21 cellular contexts compared by ENCODE assay signal in genomic region chr9:133883356-133883755, GRCh38.
DNase-seq lines count a peak whose midpoint lies in the region; ATAC-seq, FAIRE-seq and TF ChIP-seq lines count a peak whose summit lies in the region.
"Had no signal": no experiment of that assay in that cellular context is flagged by ENCODE, and none has a peak within 500 bp of the region (broad histone marks: within the 10 kb centered on the region; RNA-seq: fewer than 3 reads in every experiment).

No MANE protein-coding gene starts in this region.

- intact Hi-C loops in Caco-2 (cut with micrococcal nuclease; ENCODE audit: unreplicated experiment) = no loop called here

- no peaks in the 10 kb centered on the region for H3K9me3 Mint-ChIP-seq in Caco-2 (ENCODE audit: unreplicated experiment)
- H3K9me3 Mint-ChIP-seq in progenitor cell of endocrine pancreas (ENCODE audit: low read depth) = no peaks in the 10 kb centered on the region
- H3K9me3 Mint-ChIP-seq: activated CD4-positive, alpha-beta memory T cell treated with anti-CD3 and anti-CD28 coated beads, Interleukin-2, amount 10 ng/mL, durations not matched to agents 7 days and 5 days; nephron had no signal

- H3K27ac Mint-ChIP-seq in Caco-2 (ENCODE audit: unreplicated experiment) = no peak overlapping the region
- peak overlapping the region; percentile 82 for H3K27ac Mint-ChIP-seq in progenitor cell of endocrine pancreas
- H3K27ac Mint-ChIP-seq: activated CD4-positive, alpha-beta memory T cell treated with anti-CD3 and anti-CD28 coated beads, Interleukin-2, amount 10 ng/mL, durations not matched to agents 7 days and 5 days had no signal

- H3K27me3 ChIP-seq in Caco-2 (replicated peaks; ENCODE audit: control insufficient read depth, insufficient read depth, low read length) (no peaks in the 10 kb centered on the region), WERI-Rb-1 (ENCODE audit: insufficient read depth, low read depth, severe bottlenecking) (no peaks in the 10 kb centered on the region)
- H3K27me3 ChIP-seq: suprapubic skin had no signal

- no peaks in the 10 kb centered on the region for H3K9me3 ChIP-seq in Caco-2
- H3K9me3 ChIP-seq in WERI-Rb-1 (ENCODE audit: severe bottlenecking) = no peaks in the 10 kb centered on the region
- H3K9me3 ChIP-seq: suprapubic skin had no signal

- H3K4me1 ChIP-seq in Caco-2 = peaks cover 51% of the 10 kb centered on the region

- H3K36me3 ChIP-seq in Caco-2 (ENCODE audit: control insufficient read depth, insufficient read depth, low read length) (peaks cover 2% of the 10 kb centered on the region; the same call in 1 of the 2 replicates), WERI-Rb-1 (peaks cover 3% of the 10 kb centered on the region)
- H3K36me3 ChIP-seq: suprapubic skin had no signal

- H3K27me3 Mint-ChIP-seq in Caco-2 (ENCODE audit: insufficient read depth, unreplicated experiment) = no peaks in the 10 kb centered on the region
- H3K27me3 Mint-ChIP-seq in progenitor cell of endocrine pancreas = no peaks in the 10 kb centered on the region
- H3K27me3 Mint-ChIP-seq: activated CD4-positive, alpha-beta memory T cell treated with anti-CD3 and anti-CD28 coated beads, Interleukin-2, amount 10 ng/mL, durations not matched to agents 7 days and 5 days had no signal

- no TSS peak for BruUV-seq in Caco-2 (replicated peaks; lab: Mats Ljungman, UMichigan)

- H3K36me3 Mint-ChIP-seq in Caco-2 (ENCODE audit: insufficient read depth, unreplicated experiment) (peaks cover 20% of the 10 kb centered on the region), progenitor cell of endocrine pancreas (ENCODE audit: insufficient read depth) (no peaks in the 10 kb centered on the region)

- H3K4me3 Mint-ChIP-seq in Caco-2 (ENCODE audit: unreplicated experiment) (peak overlapping the region; percentile 4), progenitor cell of endocrine pancreas (ENCODE audit: low read depth) (no peak overlapping the region)
- H3K4me3 Mint-ChIP-seq: activated CD4-positive, alpha-beta memory T cell treated with anti-CD3 and anti-CD28 coated beads, Interleukin-2, amount 10 ng/mL, durations not matched to agents 7 days and 5 days; nephron had no signal

- no peak for TF ChIP-seq CTCF in Caco-2 (IDR thresholded peaks at IDR 0.05; ENCODE audit: insufficient read depth in 1 of 2, low read depth in 1 of 2, low read length in 1 of 2, severe bottlenecking in 1 of 2, unreplicated experiment in 1 of 2)
- TF ChIP-seq CTCF in WERI-Rb-1 (IDR thresholded peaks at IDR 0.05; ENCODE audit: low read depth, low read length) = no peak
- TF ChIP-seq CTCF in progenitor cell of endocrine pancreas (IDR thresholded peaks at IDR 0.05; ENCODE audit: unreplicated experiment) = no peak

- H3K27ac ChIP-seq in WERI-Rb-1 = peak overlapping the region; percentile 81
- H3K27ac ChIP-seq: suprapubic skin had no signal

- ATAC-seq in HG02763 (IDR thresholded peaks at IDR 0.05; ENCODE audit: unreplicated experiment) = no peak

- FAIRE-seq in GM19239 (lab: Jason Lieb, UNC) = no peak
- FAIRE-seq: kidney had no signal

- DNase-seq in Caco-2 = no peak
- no peak for DNase-seq in WERI-Rb-1
- peak; percentile 86 for DNase-seq in islet precursor cell
- no peak for DNase-seq in progenitor cell of endocrine pancreas (ENCODE audit: low spot score, unreplicated experiment)
- DNase-seq in GM19239 (ENCODE audit: insufficient read length, low spot score) = no peak
- no peak for DNase-seq in GM19238 (ENCODE audit: insufficient read length, low spot score)
- DNase-seq in cortex of kidney (lab: John Stamatoyannopoulos, UW) = no peak
- DNase-seq: activated CD4-positive, alpha-beta memory T cell treated with anti-CD3 and anti-CD28 coated beads, Interleukin-2, amount 10 ng/mL, durations not matched to agents 7 days and 5 days; activated CD4-positive, CD25-positive, alpha-beta regulatory T cell; activated naive CD4-positive, alpha-beta T cell treated with Interleukin-2 at 50 U/mL for 16 hours; activated T-cell treated with anti-CD3 and anti-CD28 coated beads, Interleukin-2, amount 50 U/mL, for 1 hour; kidney; midbrain; NCI-H1105; NCI-H2107; SIG-M5; stimulated activated CD4-positive, alpha-beta T cell treated with anti-CD3 and anti-CD28 coated beads, Interleukin-12 subunit alpha, Interleukin-12 subunit beta, amount 100 ng/mL, for 4 hours; T-helper 2 cell had no signal

- CTCF ChIA-PET in Caco-2 (lab: Charles Lee) = no interaction called here

- H3K4me3 ChIP-seq in Caco-2 (ENCODE audit: low read depth, low read length) (no peak overlapping the region), WERI-Rb-1 (ENCODE audit: low read depth, low read length) (no peak overlapping the region)
- H3K4me3 ChIP-seq: suprapubic skin had no signal

- POLR2A ChIA-PET in Caco-2 (lab: Charles Lee) = no interaction called here

- peaks cover 31% of the 10 kb centered on the region for H3K4me1 Mint-ChIP-seq in Caco-2 (ENCODE audit: low read depth, unreplicated experiment)
- H3K4me1 Mint-ChIP-seq in progenitor cell of endocrine pancreas (ENCODE audit: low read depth) = peaks cover 49% of the 10 kb centered on the region
- H3K4me1 Mint-ChIP-seq: activated CD4-positive, alpha-beta memory T cell treated with anti-CD3 and anti-CD28 coated beads, Interleukin-2, amount 10 ng/mL, durations not matched to agents 7 days and 5 days had no signal
